Comparison of ENCODE assay signal across 19 cellular contexts in the genomic region with DNA sequence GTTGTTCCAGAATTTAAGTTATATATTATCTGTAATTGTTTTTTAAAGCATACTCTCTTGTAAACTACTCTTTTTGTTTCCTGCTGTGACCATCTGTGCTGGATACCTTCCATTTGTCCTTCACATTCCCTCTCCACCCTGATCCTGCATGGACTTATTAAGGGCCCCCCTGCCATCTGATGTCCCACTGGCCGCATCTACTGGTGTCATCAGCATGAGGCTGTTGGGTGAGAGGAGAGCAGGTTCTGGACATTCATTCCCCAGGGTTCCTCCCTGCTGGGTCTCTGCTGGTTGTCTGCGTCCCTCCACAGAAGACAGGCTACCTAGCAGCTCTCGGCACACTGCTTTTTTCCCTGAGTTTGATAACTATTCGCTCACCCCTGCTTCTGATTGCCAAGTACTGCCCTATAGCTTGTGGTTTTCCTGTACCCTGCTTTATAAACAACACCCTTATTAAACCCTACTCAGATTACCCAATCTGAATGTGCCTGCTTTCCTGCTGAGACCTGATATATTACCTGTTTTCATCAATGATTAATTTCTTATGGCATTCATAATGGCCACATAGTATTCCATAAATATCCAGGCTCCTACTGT. TPM values are rescaled to one million over a fixed set of nuclear protein-coding genes. Genes with fewer than 3 reads are reported as not detected.
DNase-seq lines count a peak whose midpoint lies in the region; ATAC-seq, FAIRE-seq and TF ChIP-seq lines count a peak whose summit lies in the region.
"Had no signal": no experiment of that assay in that cellular context is flagged by ENCODE, and none has a peak within 500 bp of the region (broad histone marks: within the 10 kb centered on the region; RNA-seq: fewer than 3 reads in every experiment).

No MANE protein-coding gene starts in this region.

- H3K36me3 ChIP-seq in right lobe of liver (no peaks in the 10 kb centered on the region), HepG2 (replicated peaks in 1 of 2; ENCODE audit: control insufficient read depth in 1 of 2, insufficient read depth in 2 of 2, low read length in 2 of 2) (peaks cover 0 to 8% of the 10 kb centered on the region in 2 experiments; a peak in 3 of 5 replicates), endothelial cell of umbilical vein (ENCODE audit: control insufficient read depth in 2 of 2, extremely low read depth in 1 of 2, insufficient read depth in 2 of 2, low read length in 2 of 2) (no peaks in the 10 kb centered on the region)
- H3K36me3 ChIP-seq: uterus had no signal

- H3K27me3 ChIP-seq in right lobe of liver (no peaks in the 10 kb centered on the region), HepG2 (ENCODE audit: control insufficient read depth in 1 of 2, insufficient read depth in 2 of 2, low read length in 2 of 2) (no peaks in the 10 kb centered on the region), endothelial cell of umbilical vein (ENCODE audit: control insufficient read depth in 2 of 2, insufficient read depth in 2 of 2, low read length in 2 of 2) (no peaks in the 10 kb centered on the region)
- H3K27me3 ChIP-seq: uterus had no signal

- H3K4me2 ChIP-seq in HepG2 (ENCODE audit: low read depth, low read length) (no peak overlapping the region), endothelial cell of umbilical vein (ENCODE audit: insufficient read depth, low read length) (no peak overlapping the region)
- H3K4me2 ChIP-seq: SK-N-SH had no signal

- intact Hi-C loops in right lobe of liver (cut with DNase I) = no loop called here
- intact Hi-C loops in HepG2 (cut with micrococcal nuclease; ENCODE audit: unreplicated experiment) = no loop called here
- intact Hi-C loops in endothelial cell of umbilical vein (cut with micrococcal nuclease) = no loop called here

- H2AFZ ChIP-seq in HepG2 (ENCODE audit: low read length) (no peak overlapping the region), endothelial cell of umbilical vein (ENCODE audit: low read depth, low read length) (no peak overlapping the region)

- no peak for FAIRE-seq in HepG2 (lab: Jason Lieb, UNC)
- FAIRE-seq in endothelial cell of umbilical vein (lab: Jason Lieb, UNC) = peak; percentile 52
- FAIRE-seq: TTC549 had no signal

- in situ Hi-C loops in HepG2 (cut with HindIII; ENCODE audit: extremely low pct_ligation_motif_present, low pct_unique_long_range_greater_than_20kb) = no loop called here
- in situ Hi-C loops in ACHN (cut with HindIII; ENCODE audit: low pct_ligation_motif_present, low pct_unique_long_range_greater_than_20kb, low sequenced_read_pairs) = no loop called here

- H3K9me1 ChIP-seq in endothelial cell of umbilical vein (replicated peaks; ENCODE audit: control insufficient read depth, extremely low read depth, insufficient read depth, low read length) = no peaks in the 10 kb centered on the region

- no TSS peak for BruUV-seq in HepG2 (replicated peaks; lab: Mats Ljungman, UMichigan)
- no TSS peak for BruUV-seq in endothelial cell of umbilical vein (replicated peaks; lab: Mats Ljungman, UMichigan)

- H3K27ac ChIP-seq in right lobe of liver = no peak overlapping the region
- H3K27ac ChIP-seq in HepG2 (ENCODE audit: extremely low read length, insufficient read depth, low read length) = no peak overlapping the region
- no peak overlapping the region for H3K27ac ChIP-seq in endothelial cell of umbilical vein (ENCODE audit: insufficient read depth, low read depth, low read length)
- H3K27ac ChIP-seq: uterus had no signal

- CTCF ChIA-PET in HepG2 (lab: Yijun Ruan, JAX; ENCODE audit: low intra/inter-chr PET ratio, low total read pairs) (no interaction called here), endothelial cell of umbilical vein (lab: Charles Lee) (interaction anchor here (0.8 to 1.5 kb wide), 3 partner anchors 8 to 68 kb away, joined by 3 read pairs; no protein-coding TSS in a partner anchor), GM10248 (lab: Yijun Ruan, JAX) (interaction anchor here (1.6 kb wide), 1 partner anchor 10 kb away, joined by 3 read pairs; no protein-coding TSS in a partner anchor)

- H3K9ac ChIP-seq in HepG2 (ENCODE audit: insufficient read depth, low read depth, low read length) = no peak overlapping the region
- H3K9ac ChIP-seq in endothelial cell of umbilical vein (replicated peaks; ENCODE audit: extremely low read depth, insufficient read depth, low read length) = no peak overlapping the region
- H3K9ac ChIP-seq: SK-N-SH had no signal

- WGBS in right lobe of liver (ENCODE audit: insufficient coverage, low coverage, low lambda C conversion rate, missing lambda C conversion rate) = 73% methylated on average over 1 of the region's 4 CpGs
- 88% methylated on average over 4 of the region's 4 CpGs for WGBS in HepG2 (ENCODE audit: low lambda C conversion rate)

- H3K9me3 ChIP-seq in right lobe of liver (no peaks in the 10 kb centered on the region), HepG2 (ENCODE audit: low read length) (no peaks in the 10 kb centered on the region), endothelial cell of umbilical vein (replicated peaks; ENCODE audit: control insufficient read depth, insufficient read depth, low read length) (no peaks in the 10 kb centered on the region)
- H3K9me3 ChIP-seq: SK-N-SH, uterus had no signal

- ATAC-seq in right lobe of liver (peak; percentile 9 to 41 (median 26)), HepG2 (no peak), HG02981 (IDR thresholded peaks at IDR 0.05; ENCODE audit: unreplicated experiment) (no peak)
- ATAC-seq: right cardiac atrium had no signal

- no peaks in the 10 kb centered on the region for H4K20me1 ChIP-seq in HepG2 (ENCODE audit: insufficient read depth, low read length)
- no peaks in the 10 kb centered on the region for H4K20me1 ChIP-seq in endothelial cell of umbilical vein (replicated peaks; ENCODE audit: control insufficient read depth, extremely low read depth, insufficient read depth, low read length)

- DNase-seq in right lobe of liver (no peak), HepG2 (ENCODE audit: low spot score) (no peak), RPMI8226 (peak; percentile 11), endothelial cell of umbilical vein (ENCODE audit: low read depth, low spot score) (no peak), hypothalamus (lab: John Stamatoyannopoulos, UW) (no peak), GM10248 (ENCODE audit: extremely low spot score) (no peak), ACHN (no peak)
- DNase-seq: activated CD4-positive, alpha-beta T cell treated with anti-CD3 and anti-CD28 coated beads, Interleukin-2, amount 50 U/mL, for 4 hours; activated T-cell treated with anti-CD3 and anti-CD28 coated beads, Interleukin-2, amount 50 U/mL, for 24 hours; caudate nucleus; midbrain; MV-4-11; NCI-H2081; NCI-H526; right cardiac atrium; SK-N-SH; uterus had no signal

- H3K79me2 ChIP-seq in HepG2 (ENCODE audit: insufficient read depth, low read length) (peaks cover 53% of the 10 kb centered on the region), endothelial cell of umbilical vein (ENCODE audit: control insufficient read depth, insufficient read depth, low read length) (no peaks in the 10 kb centered on the region)

- H3K4me1 ChIP-seq in right lobe of liver (peaks cover 0 to 28% (median 6%) of the 10 kb centered on the region in 4 donors), HepG2 (ENCODE audit: insufficient read depth, low read length) (peaks cover 50% of the 10 kb centered on the region), endothelial cell of umbilical vein (ENCODE audit: control insufficient read depth, extremely low read depth, insufficient read depth, low read length) (peaks cover 15% of the 10 kb centered on the region)
- H3K4me1 ChIP-seq: uterus had no signal

- dilution Hi-C loops in endothelial cell of umbilical vein (cut with MboI; ENCODE audit: extremely low pct_ligation_motif_present, low sequenced_read_pairs) = no loop called here

- TF ChIP-seq POLR2A in right lobe of liver (IDR thresholded peaks at IDR 0.05) (no peak), HepG2 (IDR thresholded peaks at IDR 0.05; ENCODE audit: insufficient read depth in 1 of 2, low read depth in 2 of 2, low read length in 2 of 2) (no peak), endothelial cell of umbilical vein (IDR thresholded peaks at IDR 0.05; ENCODE audit: low read depth, low read length) (no peak)

- no peak for TF ChIP-seq EP300 in HepG2 (IDR thresholded peaks at IDR 0.05; ENCODE audit: low read depth in 2 of 2, low read length in 2 of 2)
- no peak for TF ChIP-seq EP300 in HepG2 (CRISPR knock-in tag; IDR thresholded peaks at IDR 0.05; ENCODE audit: borderline replicate concordance)

- H3K4me3 ChIP-seq in right lobe of liver (no peak overlapping the region), HepG2 (replicated peaks in 1 of 3; ENCODE audit: insufficient read depth in 1 of 3, low read depth in 2 of 3, low read length in 3 of 3) (no peak overlapping the region), endothelial cell of umbilical vein (replicated peaks in 1 of 3; ENCODE audit: insufficient read depth in 1 of 3, low read depth in 1 of 3, low read length in 3 of 3) (no peak overlapping the region)
- H3K4me3 ChIP-seq: uterus had no signal

- no peak for TF ChIP-seq RAD21 in HepG2 (CRISPR knock-in tag; IDR thresholded peaks at IDR 0.05)

- POLR2A ChIA-PET in HepG2 (lab: Yijun Ruan, JAX) = no interaction called here
- POLR2A ChIA-PET in endothelial cell of umbilical vein (lab: Charles Lee) = no interaction called here
- POLR2A ChIA-PET in GM10248 (lab: Yijun Ruan, JAX) = no interaction called here

- TF ChIP-seq CTCF in right lobe of liver (IDR thresholded peaks at IDR 0.05) (no peak), HepG2 (CRISPR knock-in tag; IDR thresholded peaks at IDR 0.05) (no peak), endothelial cell of umbilical vein (IDR thresholded peaks at IDR 0.05; ENCODE audit: extremely low read depth in 1 of 2, insufficient read depth in 1 of 2, low read depth in 1 of 2, low read length in 2 of 2) (no peak), GM10248 (IDR thresholded peaks at IDR 0.05; ENCODE audit: control extremely low read depth, extremely low read depth, low read depth, missing control alignments) (no peak)

RNA-seq across cellular contexts. Expression of a gene that starts 7.7 kb away (rescaled TPM):
- total RNA-seq in right lobe of liver (10 to 100 TPM; 13.3 to 27.1 (median 20.9) TPM), HepG2 (2016; rRNA removed; fragmentation: Illumina TruSeq; extraction: Trizol) (6.6 and 8.9 TPM in 2 replicates), endothelial cell of umbilical vein (7.3 and 8.1 TPM in 2 replicates)
- total RNA-seq in HepG2 (2016; cell fraction: cytosol; rRNA removed; fragmentation: Illumina TruSeq; extraction: Trizol; ENCODE audit: low read depth) = 7.3 and 8.5 TPM in 2 replicates
- total RNA-seq in HepG2 (2016; cell fraction: insoluble cytoplasmic fraction; rRNA removed; fragmentation: Illumina TruSeq; extraction: Trizol) = 6.3 and 8.6 TPM in 2 replicates
- total RNA-seq in HepG2 (2016; cell fraction: membrane; rRNA removed; fragmentation: Illumina TruSeq; extraction: Trizol) = 8.6 and 9.8 TPM in 2 replicates
- total RNA-seq in HepG2 (2016; cell fraction: nucleus; rRNA removed; fragmentation: Illumina TruSeq; extraction: Trizol) = 8.5 TPM in 2 replicates
- polyA plus RNA-seq in HepG2 (2011; rRNA removed) (15.2 and 15.8 TPM in 2 replicates), endothelial cell of umbilical vein (11.8 and 11.9 TPM in 2 replicates)
- polyA plus RNA-seq in HepG2 (2011; cell fraction: cytosol; rRNA removed) = 18.1 and 20.5 TPM in 2 replicates
- 9.4 and 10.5 TPM in 2 replicates for polyA plus RNA-seq in HepG2 (2011; cell fraction: nucleus; rRNA removed)
- 13.2 and 15.0 TPM in 2 replicates for polyA plus RNA-seq in HepG2 (2012)
- polyA plus RNA-seq in HepG2 (2016; cell fraction: cytosol; fragmentation: Illumina TruSeq; extraction: Trizol; ENCODE audit: low read depth) = 7.0 and 9.1 TPM in 2 replicates
- polyA plus RNA-seq in HepG2 (2016; cell fraction: insoluble cytoplasmic fraction; fragmentation: Illumina TruSeq; extraction: Trizol; ENCODE audit: low read depth) = 16.9 and 18.0 TPM in 2 replicates
- polyA plus RNA-seq in HepG2 (2016; cell fraction: membrane; fragmentation: Illumina TruSeq; extraction: Trizol; ENCODE audit: low read depth) = 11.2 and 14.1 TPM in 2 replicates
- 26.6 and 27.7 TPM in 2 replicates for polyA plus RNA-seq in HepG2 (2016; cell fraction: nucleus; fragmentation: Illumina TruSeq; extraction: Trizol; ENCODE audit: insufficient read depth, low read depth)
- 18.5 TPM in 1 of 2 replicates, not detected in the other for polyA minus RNA-seq in HepG2 (2011; rRNA and poly(A)+ RNA removed; ENCODE audit: low replicate concordance)
- polyA minus RNA-seq in HepG2 (2011; cell fraction: cytosol; rRNA and poly(A)+ RNA removed) = 7.0 and 9.0 TPM in 2 replicates
- polyA minus RNA-seq in HepG2 (2011; cell fraction: nucleus; rRNA and poly(A)+ RNA removed) = 3.2 and 4.0 TPM in 2 replicates
- polyA plus RNA-seq in endothelial cell of umbilical vein (2011; cell fraction: cytosol; rRNA removed) = 5.4 and 5.8 TPM in 2 replicates
- 4.3 and 4.5 TPM in 2 replicates for polyA plus RNA-seq in endothelial cell of umbilical vein (2011; cell fraction: nucleus; rRNA removed)
- polyA plus RNA-seq in endothelial cell of umbilical vein (2012) = 4.5 and 5.3 TPM in 2 replicates
- polyA minus RNA-seq in endothelial cell of umbilical vein = 4.0 and 4.8 TPM in 2 replicates
- polyA minus RNA-seq in endothelial cell of umbilical vein (2011; cell fraction: cytosol; rRNA and poly(A)+ RNA removed) = not detected
- 2.4 and 2.5 TPM in 2 replicates for polyA minus RNA-seq in endothelial cell of umbilical vein (2011; cell fraction: nucleus; rRNA and poly(A)+ RNA removed)

Comparison
In these comparisons a context has a peak if more than half of its experiments do, and no peak if none do; other contexts are left out.
1. ATAC-seq: peak in right lobe of liver (4 of 4); none in HepG2 (single experiment) and HG02981 (single experiment).